Comparison of ENCODE assay signal across 8 cellular contexts in the genomic region with DNA sequence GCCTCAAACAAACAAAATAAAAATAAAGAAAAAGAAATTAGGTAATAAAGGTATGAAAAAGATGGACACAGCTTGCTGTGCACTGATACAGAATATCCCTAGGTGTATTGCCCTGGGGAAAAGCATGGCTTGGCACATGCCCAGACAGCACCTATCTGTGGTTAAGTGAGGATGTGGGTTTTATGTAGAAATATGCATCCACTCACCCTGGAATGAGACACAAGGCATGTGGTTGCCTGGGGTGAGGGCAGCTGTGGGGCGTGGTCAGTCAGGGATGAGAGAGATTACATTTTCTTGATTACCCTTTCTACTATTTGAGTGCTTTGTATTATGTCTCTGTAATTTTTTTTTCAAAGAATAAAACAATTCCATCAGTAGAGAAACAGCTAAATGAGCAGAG. TPM values are rescaled to one million over a fixed set of nuclear protein-coding genes. Genes with fewer than 3 reads are reported as not detected.
DNase-seq lines count a peak whose midpoint lies in the region; ATAC-seq and FAIRE-seq lines count a peak whose summit lies in the region.

No MANE protein-coding gene starts in this region.

- H3K27me3 Mint-ChIP-seq in activated naive CD8-positive, alpha-beta T cell treated with anti-CD3 and anti-CD28 coated beads, Interleukin-2, amount 10 ng/mL, durations not matched to agents 7 days and 5 days = peaks cover 12% of the 10 kb centered on the region
- H3K27me3 Mint-ChIP-seq in naive B cell = peaks cover 16 to 56% (median 18%) of the 10 kb centered on the region in 3 donors

- H3K9me3 Mint-ChIP-seq in activated naive CD8-positive, alpha-beta T cell treated with anti-CD3 and anti-CD28 coated beads, Interleukin-2, amount 10 ng/mL, durations not matched to agents 7 days and 5 days = no peaks in the 10 kb centered on the region
- no peaks in the 10 kb centered on the region for H3K9me3 Mint-ChIP-seq in naive B cell

- H3K36me3 Mint-ChIP-seq in activated naive CD8-positive, alpha-beta T cell treated with anti-CD3 and anti-CD28 coated beads, Interleukin-2, amount 10 ng/mL, durations not matched to agents 7 days and 5 days = no peaks in the 10 kb centered on the region
- H3K36me3 Mint-ChIP-seq in naive B cell = no peaks in the 10 kb centered on the region

- POLR2A ChIA-PET in activated naive CD8-positive, alpha-beta T cell treated with anti-CD3 and anti-CD28 coated beads, Interleukin-2, amount 10 ng/mL, durations not matched to agents 7 days and 5 days (lab: Charles Lee) = interaction anchor here (0.5 to 1.0 kb wide), 2 partner anchors 11 to 91 kb away, joined by 3 to 5 read pairs; partner anchors contain the start of gene RSPRY1

- peak; percentile 95 for FAIRE-seq in RCC 7860 (lab: Jason Lieb, UNC)

- DNase-seq in RCC 7860 (ENCODE audit: low spot score) (peak; percentile 88), naive B cell (no peak), NCI-H1694 (lab: John Stamatoyannopoulos, UW) (no peak), NCI-H1436 (lab: John Stamatoyannopoulos, UW) (no peak), mesenteric fat pad (ENCODE audit: low spot score) (no peak)
- DNase-seq in activated naive CD8-positive, alpha-beta T cell treated with anti-CD3 and anti-CD28 coated beads, Interleukin-2, amount 10 ng/mL, durations not matched to agents 7 days and 5 days = peak; percentile 61

- ATAC-seq in GM19452 (IDR thresholded peaks at IDR 0.05; ENCODE audit: unreplicated experiment) (peak; percentile 61), naive B cell (ENCODE audit: low read depth in 2 of 2) (peak; percentile 55), GM21367 (IDR thresholded peaks at IDR 0.05; ENCODE audit: unreplicated experiment) (no peak)
- ATAC-seq in activated naive CD8-positive, alpha-beta T cell treated with anti-CD3 and anti-CD28 coated beads, Interleukin-2, amount 10 ng/mL, durations not matched to agents 7 days and 5 days (ENCODE audit: low read depth) = peak; percentile 86

- H3K27ac Mint-ChIP-seq in activated naive CD8-positive, alpha-beta T cell treated with anti-CD3 and anti-CD28 coated beads, Interleukin-2, amount 10 ng/mL, durations not matched to agents 7 days and 5 days = peak overlapping the region; percentile 22
- H3K27ac Mint-ChIP-seq in naive B cell = peak overlapping the region in 1 of 6 donors; percentile 77

- H3K4me3 Mint-ChIP-seq in activated naive CD8-positive, alpha-beta T cell treated with anti-CD3 and anti-CD28 coated beads, Interleukin-2, amount 10 ng/mL, durations not matched to agents 7 days and 5 days = peak overlapping the region; percentile 65
- H3K4me3 Mint-ChIP-seq in naive B cell = no peak overlapping the region

- peaks cover 17% of the 10 kb centered on the region for H3K4me1 Mint-ChIP-seq in activated naive CD8-positive, alpha-beta T cell treated with anti-CD3 and anti-CD28 coated beads, Interleukin-2, amount 10 ng/mL, durations not matched to agents 7 days and 5 days
- H3K4me1 Mint-ChIP-seq in naive B cell = peaks cover 0 to 6% (median 5%) of the 10 kb centered on the region in 3 donors

RNA-seq across cellular contexts. Expression of gene PLLP, which starts 6.9 kb away (rescaled TPM):
- total RNA-seq in activated naive CD8-positive, alpha-beta T cell treated with anti-CD3 and anti-CD28 coated beads, Interleukin-2, amount 10 ng/mL, durations not matched to agents 7 days and 5 days = under 1 TPM; 0.08 to 0.26 TPM
- polyA plus RNA-seq in naive B cell (ENCODE audit: low read depth in 6 of 6) = under 1 TPM; 0.14 to 0.68 (median 0.52) TPM
- 1.8 TPM for total RNA-seq in mesenteric fat pad

RNA-seq across cellular contexts. Expression of gene ARL2BP, which starts 32.5 kb away (rescaled TPM):
- 10 to 100 TPM; 34.9 to 37.9 TPM for total RNA-seq in activated naive CD8-positive, alpha-beta T cell treated with anti-CD3 and anti-CD28 coated beads, Interleukin-2, amount 10 ng/mL, durations not matched to agents 7 days and 5 days
- 100 to 1,000 TPM; 108 to 236 (median 132) TPM for polyA plus RNA-seq in naive B cell (ENCODE audit: low read depth in 6 of 6)
- total RNA-seq in mesenteric fat pad = 52.0 TPM

Comparison
In these comparisons a context has a peak if more than half of its experiments do, and no peak if none do; other contexts are left out.
1. DNase-seq: peak in RCC 7860 (single experiment) and activated naive CD8-positive, alpha-beta T cell treated with anti-CD3 and anti-CD28 coated beads, Interleukin-2, amount 10 ng/mL, durations not matched to agents 7 days and 5 days (single experiment); none in naive B cell (single experiment), NCI-H1694 (single experiment), NCI-H1436 (single experiment) and mesenteric fat pad (single experiment).